ENCODE assay signal across 22 cellular contexts in genomic region chr14:43877351-43877900, GRCh38.
DNase-seq lines count a peak whose midpoint lies in the region; ATAC-seq lines count a peak whose summit lies in the region.
"Had no signal": no experiment of that assay in that cellular context is flagged by ENCODE, and none has a peak within 500 bp of the region (broad histone marks: within the 10 kb centered on the region; RNA-seq: fewer than 3 reads in every experiment).

No MANE protein-coding gene starts in this region.

- intact Hi-C loops in left colon (cut with DNase I, micrococcal nuclease): no loop called here

- ATAC-seq in GM18868 (IDR thresholded peaks at IDR 0.05; ENCODE audit: unreplicated experiment) (peak; percentile 92), HG03103 (IDR thresholded peaks at IDR 0.05; ENCODE audit: low read depth, unreplicated experiment) (peak; percentile 61), left colon (peak; percentile 59)
- ATAC-seq: activated CD8-positive, alpha-beta T cell treated with anti-CD3 and anti-CD28 coated beads for 36 hours; naive thymus-derived CD4-positive, alpha-beta T cell; stimulated activated naive CD8-positive, alpha-beta T cell treated with anti-CD3 and anti-CD28 coated beads, Interleukin-15, amount 100 ng/mL, for 72 hours had no signal

- DNase-seq in NCI-H146 treated with DMSO at 0.1 percent for 48 hours (lab: John Stamatoyannopoulos, UW; ENCODE audit: unreplicated experiment) (peak; percentile 70), left colon (no peak), NOMO-1 (lab: John Stamatoyannopoulos, UW; ENCODE audit: unreplicated experiment in 2 of 2) (no peak), NCI-H82 (lab: John Stamatoyannopoulos, UW) (no peak), dermis blood vessel endothelial cell (no peak)
- DNase-seq: activated CD4-positive, CD25-positive, alpha-beta regulatory T cell; activated CD8-positive, alpha-beta T cell treated with anti-CD3 and anti-CD28 coated beads for 36 hours; activated naive CD4-positive, alpha-beta T cell treated with anti-CD3 and anti-CD28 coated beads for 36 hours; activated T-cell treated with anti-CD3 and anti-CD28 coated beads, Interleukin-2, amount 50 U/mL, for 24 hours; anterior cingulate cortex; caudate nucleus; erythroblast; kidney glomerular epithelial cell; naive thymus-derived CD4-positive, alpha-beta T cell; NCI-H187; NCI-H510A; PC-9; stimulated activated CD4-positive, alpha-beta T cell treated with anti-CD3 and anti-CD28 coated beads, Interleukin-2, amount 100 ng/mL, for 48 hours; stimulated activated naive CD8-positive, alpha-beta T cell treated with anti-CD3 and anti-CD28 coated beads, Interleukin-15, amount 100 ng/mL, for 72 hours; transverse colon had no signal
